2 cellular contexts compared by ENCODE assay signal in the genomic region with DNA sequence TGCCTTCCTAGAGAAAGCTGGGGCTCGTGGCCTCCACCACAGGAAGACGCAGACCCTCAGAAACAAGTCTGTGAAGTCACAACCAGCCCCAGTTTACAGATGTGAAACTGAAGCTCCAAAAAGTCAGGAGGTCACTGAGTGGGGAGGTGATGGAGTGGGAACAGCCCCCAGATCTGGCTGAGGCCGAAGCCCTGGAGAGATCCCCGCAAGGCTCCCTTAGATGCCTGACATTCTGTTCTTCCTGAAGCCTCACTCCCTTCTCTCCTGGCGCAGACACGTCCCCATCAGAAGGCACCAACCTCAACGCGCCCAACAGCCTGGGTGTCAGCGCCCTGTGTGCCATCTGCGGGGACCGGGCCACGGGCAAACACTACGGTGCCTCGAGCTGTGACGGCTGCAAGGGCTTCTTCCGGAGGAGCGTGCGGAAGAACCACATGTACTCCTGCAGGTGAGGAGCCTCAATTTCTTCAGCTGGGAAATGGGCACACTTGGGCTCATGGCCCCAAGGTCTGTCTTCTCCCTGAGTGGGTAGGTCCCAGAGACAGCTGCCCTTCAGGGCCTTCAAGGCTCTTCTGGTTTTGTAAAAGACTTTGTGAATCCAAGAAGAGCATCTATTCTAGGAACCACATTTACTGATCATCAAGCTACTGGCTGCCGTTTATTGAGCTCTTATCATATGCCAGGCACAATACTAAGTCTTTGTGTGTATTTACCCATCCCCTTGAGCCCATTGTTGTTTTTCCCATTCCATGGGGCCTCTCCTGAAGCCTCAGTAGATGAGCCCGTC.
TF ChIP-seq lines count a peak whose summit lies in the region.

No MANE protein-coding gene starts in this region.

TF ChIP-seq in K562, 482 proteins besides CTCF, POLR2A, EP300 and RAD21:
- TF ChIP-seq MYBL2 (IDR thresholded peaks at IDR 0.05; ENCODE audit: low read depth) (no peak), MYBL2 (CRISPR knock-in tag; IDR thresholded peaks at IDR 0.05; ENCODE audit: borderline replicate concordance) (no peak), BCOR (IDR thresholded peaks at IDR 0.05) (peak; percentile 33; the same call in 1 of the 2 replicates)

TF ChIP-seq in HepG2, 621 proteins besides CTCF, POLR2A, EP300 and RAD21 (continues in another document):
- TF ChIP-seq ZFY (CRISPR knock-in tag; IDR thresholded peaks at IDR 0.05) (peak; percentile 20; the same call in 1 of the 2 replicates), GATAD1 (CRISPR knock-in tag; IDR thresholded peaks at IDR 0.05) (no peak), SNRNP70 (IDR thresholded peaks at IDR 0.05; ENCODE audit: low read depth, low read length) (no peak), ASH2L (IDR thresholded peaks at IDR 0.05; ENCODE audit: insufficient read length, low read depth, low read length) (no peak), CEBPZ (IDR thresholded peaks at IDR 0.05; ENCODE audit: low read length) (no peak), ZSCAN5A (CRISPR knock-in tag; IDR thresholded peaks at IDR 0.05; ENCODE audit: borderline replicate concordance) (peak; percentile 45; the same call in 1 of the 2 replicates), ZFP62 (CRISPR knock-in tag; IDR thresholded peaks at IDR 0.05) (no peak), HNF1A (IDR thresholded peaks at IDR 0.05; ENCODE audit: low read depth) (no peak), HNF1A (CRISPR knock-in tag; IDR thresholded peaks at IDR 0.05; ENCODE audit: borderline replicate concordance) (no peak), HNRNPL (IDR thresholded peaks at IDR 0.05; ENCODE audit: low read depth, low read length) (peak; percentile 74), SMC3 (IDR thresholded peaks at IDR 0.05; ENCODE audit: low read length) (no peak), ERF (CRISPR knock-in tag; IDR thresholded peaks at IDR 0.05) (no peak), NR2F1 (CRISPR knock-in tag; IDR thresholded peaks at IDR 0.05) (no peak), TOE1 (CRISPR knock-in tag; IDR thresholded peaks at IDR 0.05) (no peak), RARG (CRISPR knock-in tag; IDR thresholded peaks at IDR 0.05; ENCODE audit: low read depth) (no peak), ZFX (CRISPR knock-in tag; IDR thresholded peaks at IDR 0.05; ENCODE audit: low read depth) (peak; percentile 30; the same call in 1 of the 2 replicates), FOSL2 (CRISPR knock-in tag; IDR thresholded peaks at IDR 0.05) (peak; percentile 10; the same call in 1 of the 2 replicates), CREB3 (CRISPR knock-in tag; IDR thresholded peaks at IDR 0.05) (no peak), JDP2 (CRISPR knock-in tag; IDR thresholded peaks at IDR 0.05; ENCODE audit: borderline replicate concordance) (no peak), ZNF337 (CRISPR knock-in tag; IDR thresholded peaks at IDR 0.05; ENCODE audit: borderline replicate concordance, low read depth) (no peak), ISX (CRISPR knock-in tag; conservative IDR thresholded peaks at IDR 0.05) (no peak), ZNF589 (CRISPR knock-in tag; conservative IDR thresholded peaks at IDR 0.05) (no peak), ELF3 (CRISPR knock-in tag; IDR thresholded peaks at IDR 0.05) (no peak), ELK4 (CRISPR knock-in tag; IDR thresholded peaks at IDR 0.05; ENCODE audit: borderline replicate concordance) (no peak)
- TF ChIP-seq, protein P1, sequence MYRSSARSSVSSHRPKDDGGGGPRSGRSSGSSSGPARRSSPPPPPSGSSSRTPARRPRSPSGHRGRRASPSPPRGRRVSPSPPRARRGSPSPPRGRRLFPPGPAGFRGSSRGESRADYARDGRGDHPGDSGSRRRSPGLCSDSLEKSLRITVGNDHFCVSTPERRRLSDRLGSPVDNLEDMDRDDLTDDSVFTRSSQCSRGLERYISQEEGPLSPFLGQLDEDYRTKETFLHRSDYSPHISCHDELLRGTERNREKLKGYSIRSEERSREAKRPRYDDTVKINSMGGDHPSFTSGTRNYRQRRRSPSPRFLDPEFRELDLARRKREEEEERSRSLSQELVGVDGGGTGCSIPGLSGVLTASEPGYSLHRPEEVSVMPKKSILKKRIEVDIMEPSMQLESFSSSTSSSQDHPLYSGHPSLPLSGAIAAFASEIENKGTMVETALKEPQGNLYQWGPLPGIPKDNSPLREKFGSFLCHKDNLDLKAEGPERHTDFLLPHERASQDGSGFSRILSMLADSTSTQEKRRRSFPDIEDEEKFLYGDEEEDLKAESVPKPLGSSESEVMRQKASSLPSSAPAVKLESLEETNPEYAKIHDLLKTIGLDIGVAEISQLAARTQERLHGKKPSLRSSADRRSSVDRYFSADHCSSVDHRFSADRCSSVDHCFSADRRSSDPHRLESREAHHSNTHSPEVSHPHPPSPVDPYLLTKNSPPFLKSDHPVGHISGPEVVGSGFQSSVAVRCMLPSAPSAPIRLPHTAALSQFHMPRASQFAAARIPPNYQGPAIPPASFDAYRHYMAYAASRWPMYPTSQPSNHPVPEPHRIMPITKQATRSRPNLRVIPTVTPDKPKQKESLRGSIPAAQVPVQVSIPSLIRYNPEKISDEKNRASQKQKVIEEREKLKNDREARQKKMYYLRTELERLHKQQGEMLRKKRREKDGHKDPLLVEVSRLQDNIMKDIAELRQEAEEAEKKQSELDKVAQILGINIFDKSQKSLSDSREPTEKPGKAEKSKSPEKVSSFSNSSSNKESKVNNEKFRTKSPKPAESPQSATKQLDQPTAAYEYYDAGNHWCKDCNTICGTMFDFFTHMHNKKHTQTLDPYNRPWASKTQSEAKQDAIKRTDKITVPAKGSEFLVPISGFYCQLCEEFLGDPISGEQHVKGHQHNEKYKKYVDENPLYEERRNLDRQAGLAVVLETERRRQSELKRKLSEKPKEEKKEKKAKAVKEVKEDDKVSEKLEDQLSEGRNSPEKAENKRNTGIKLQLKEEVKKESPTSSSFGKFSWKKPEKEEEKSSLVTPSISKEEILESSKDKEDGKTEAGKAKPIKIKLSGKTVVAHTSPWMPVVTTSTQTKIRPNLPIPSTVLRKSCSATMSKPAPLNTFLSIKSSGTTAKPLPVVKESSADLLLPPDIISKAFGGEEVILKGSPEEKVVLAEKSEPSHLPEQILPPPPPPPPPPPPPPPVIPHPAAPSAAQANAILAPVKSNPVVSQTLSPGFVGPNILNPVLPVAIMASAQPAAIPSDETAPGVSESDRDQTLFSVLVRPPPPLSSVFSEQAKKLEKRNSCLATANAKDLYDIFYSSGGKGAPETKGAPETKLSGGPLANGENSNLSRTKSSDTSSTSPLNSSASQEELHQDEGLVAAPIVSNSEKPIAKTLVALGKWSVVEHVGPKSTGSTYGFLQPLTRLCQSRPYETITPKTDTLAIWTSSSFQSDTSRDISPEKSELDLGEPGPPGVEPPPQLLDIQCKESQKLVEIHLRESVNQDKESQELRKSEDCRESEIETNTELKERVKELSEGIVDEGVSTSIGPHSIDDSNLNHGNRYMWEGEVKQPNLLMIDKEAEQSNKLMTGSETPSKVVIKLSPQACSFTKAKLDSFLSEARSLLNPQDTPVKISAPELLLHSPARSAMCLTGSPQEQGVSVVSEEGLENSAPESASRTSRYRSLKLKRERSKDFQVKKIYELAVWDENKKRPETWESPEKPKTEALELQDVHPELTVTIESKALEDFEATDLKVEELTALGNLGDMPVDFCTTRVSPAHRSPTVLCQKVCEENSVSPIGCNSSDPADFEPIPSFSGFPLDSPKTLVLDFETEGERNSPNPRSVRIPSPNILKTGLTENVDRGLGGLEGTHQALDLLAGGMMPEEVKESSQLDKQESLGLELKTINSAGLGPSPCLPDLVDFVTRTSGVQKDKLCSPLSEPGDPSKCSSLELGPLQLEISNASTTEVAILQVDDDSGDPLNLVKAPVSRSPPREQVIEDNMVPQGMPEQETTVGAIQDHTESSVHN (CRISPR knock-in tag; IDR thresholded peaks at IDR 0.05) = peak; percentile 59; the same call in 1 of the 2 replicates
- TF ChIP-seq, protein P2, sequence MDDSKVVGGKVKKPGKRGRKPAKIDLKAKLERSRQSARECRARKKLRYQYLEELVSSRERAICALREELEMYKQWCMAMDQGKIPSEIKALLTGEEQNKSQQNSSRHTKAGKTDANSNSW (CRISPR knock-in tag; IDR thresholded peaks at IDR 0.05; ENCODE audit: borderline replicate concordance) = no peak
- TF ChIP-seq, protein P3, sequence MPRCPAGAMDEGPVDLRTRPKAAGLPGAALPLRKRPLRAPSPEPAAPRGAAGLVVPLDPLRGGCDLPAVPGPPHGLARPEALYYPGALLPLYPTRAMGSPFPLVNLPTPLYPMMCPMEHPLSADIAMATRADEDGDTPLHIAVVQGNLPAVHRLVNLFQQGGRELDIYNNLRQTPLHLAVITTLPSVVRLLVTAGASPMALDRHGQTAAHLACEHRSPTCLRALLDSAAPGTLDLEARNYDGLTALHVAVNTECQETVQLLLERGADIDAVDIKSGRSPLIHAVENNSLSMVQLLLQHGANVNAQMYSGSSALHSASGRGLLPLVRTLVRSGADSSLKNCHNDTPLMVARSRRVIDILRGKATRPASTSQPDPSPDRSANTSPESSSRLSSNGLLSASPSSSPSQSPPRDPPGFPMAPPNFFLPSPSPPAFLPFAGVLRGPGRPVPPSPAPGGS (CRISPR knock-in tag; IDR thresholded peaks at IDR 0.05) = no peak
